In genomic region chr2:26890341-26891000, GRCh38 we compare ENCODE assay signal across 23 cellular contexts. TPM values are rescaled to one million over a fixed set of nuclear protein-coding genes. Genes with fewer than 3 reads are reported as not detected.
DNase-seq lines count a peak whose midpoint lies in the region; ATAC-seq and TF ChIP-seq lines count a peak whose summit lies in the region.
"Had no signal": no experiment of that assay in that cellular context is flagged by ENCODE, and none has a peak within 500 bp of the region (broad histone marks: within the 10 kb centered on the region; RNA-seq: fewer than 3 reads in every experiment).

No MANE protein-coding gene starts in this region.

- no peak overlapping the region for H2AFZ ChIP-seq in neural progenitor cell (replicated peaks)

- DNase-seq in NCI-H82 (lab: John Stamatoyannopoulos, UW) (peak; percentile 27), NCI-H82 treated with DMSO at 0.1 percent for 48 hours (lab: John Stamatoyannopoulos, UW; ENCODE audit: unreplicated experiment) (no peak), esophagus muscularis mucosa (ENCODE audit: extremely low spot score) (peak; percentile 78), neural progenitor cell (ENCODE audit: low spot score) (no peak), EL (no peak)
- no peak for DNase-seq in activated CD4-positive, alpha-beta memory T cell treated with anti-CD3 and anti-CD28 coated beads for 36 hours
- DNase-seq: BE2C, Calu3, NCI-H1105 treated with DMSO at 0.1 percent for 48 hours, NCI-H146, NCI-H1930, NCI-H2107, NCI-H446, NCI-H526, Right ventricle myocardium superior, RPMI8226 had no signal

- H3K79me2 ChIP-seq in neural progenitor cell (ENCODE audit: low read depth) = peaks cover 96% of the 10 kb centered on the region

- H3K4me2 ChIP-seq in neural progenitor cell = no peak overlapping the region

- no peak overlapping the region for H3K9ac ChIP-seq in neural progenitor cell

- CTCF ChIA-PET in activated CD4-positive, alpha-beta memory T cell treated with anti-CD3 and anti-CD28 coated beads for 36 hours (lab: Charles Lee) = interaction anchor here (1.3 kb wide), 1 partner anchor 44 kb away, joined by 3 read pairs; no protein-coding TSS in a partner anchor

- peaks cover 4% of the 10 kb centered on the region for H3K27me3 Mint-ChIP-seq in neural progenitor cell (ENCODE audit: insufficient read depth, low read depth)
- H3K27me3 Mint-ChIP-seq in activated CD4-positive, alpha-beta memory T cell treated with anti-CD3 and anti-CD28 coated beads for 36 hours = no peaks in the 10 kb centered on the region

- TF ChIP-seq POLR2A in esophagus muscularis mucosa (IDR thresholded peaks at IDR 0.05; ENCODE audit: low read depth) = no peak

- H3K27ac ChIP-seq in esophagus muscularis mucosa (replicated peaks in 1 of 4) = no peak overlapping the region
- H3K27ac ChIP-seq in neural progenitor cell = no peak overlapping the region
- H3K27ac ChIP-seq: 22Rv1, SJSA1 had no signal

- no peaks in the 10 kb centered on the region for H3K36me3 ChIP-seq in esophagus muscularis mucosa
- H3K36me3 ChIP-seq in neural progenitor cell = no peaks in the 10 kb centered on the region
- H3K36me3 ChIP-seq: BE2C, SJSA1 had no signal

- H3K4me1 Mint-ChIP-seq in neural progenitor cell = peaks cover 22% of the 10 kb centered on the region
- H3K4me1 Mint-ChIP-seq in activated CD4-positive, alpha-beta memory T cell treated with anti-CD3 and anti-CD28 coated beads for 36 hours (ENCODE audit: low read depth) = no peaks in the 10 kb centered on the region

- H3K27me3 ChIP-seq in esophagus muscularis mucosa (no peaks in the 10 kb centered on the region), neural progenitor cell (no peaks in the 10 kb centered on the region)
- H3K27me3 ChIP-seq: BE2C had no signal

- intact Hi-C loops in esophagus muscularis mucosa (cut with DNase I) = no loop called here
- intact Hi-C loops in activated CD4-positive, alpha-beta memory T cell treated with anti-CD3 and anti-CD28 coated beads for 36 hours (cut with micrococcal nuclease) = no loop called here

- TF ChIP-seq CTCF in esophagus muscularis mucosa (IDR thresholded peaks at IDR 0.05) = no peak
- TF ChIP-seq CTCF in neural progenitor cell (IDR thresholded peaks at IDR 0.05) = no peak

- peak overlapping the region; percentile 60 for H3K27ac Mint-ChIP-seq in neural progenitor cell
- no peak overlapping the region for H3K27ac Mint-ChIP-seq in activated CD4-positive, alpha-beta memory T cell treated with anti-CD3 and anti-CD28 coated beads for 36 hours
- H3K27ac Mint-ChIP-seq: CD14-positive monocyte had no signal

- no peak for ATAC-seq in HG03039 (IDR thresholded peaks at IDR 0.05; ENCODE audit: unreplicated experiment)
- ATAC-seq: K562 had no signal

- H3K4me1 ChIP-seq in esophagus muscularis mucosa (peaks cover 0 to 3% (median 0%) of the 10 kb centered on the region in 4 donors), neural progenitor cell (peaks cover 16% of the 10 kb centered on the region)
- H3K4me1 ChIP-seq: BE2C, SJSA1 had no signal

- 87% methylated on average over 10 of the region's 11 CpGs for WGBS in esophagus muscularis mucosa

- H3K36me3 Mint-ChIP-seq in neural progenitor cell = peaks cover 33% of the 10 kb centered on the region
- H3K36me3 Mint-ChIP-seq in activated CD4-positive, alpha-beta memory T cell treated with anti-CD3 and anti-CD28 coated beads for 36 hours = no peaks in the 10 kb centered on the region
- H3K36me3 Mint-ChIP-seq: CD14-positive monocyte had no signal

- POLR2A ChIA-PET in activated CD4-positive, alpha-beta memory T cell treated with anti-CD3 and anti-CD28 coated beads for 36 hours (lab: Charles Lee) = interaction anchor here (0.7 kb wide), 1 partner anchor 103 kb away, joined by 3 read pairs; no protein-coding TSS in a partner anchor

- H3F3A ChIP-seq in neural progenitor cell (ENCODE audit: low read depth) = no peaks in the 10 kb centered on the region

- no peak overlapping the region for H3K4me3 Mint-ChIP-seq in neural progenitor cell
- H3K4me3 Mint-ChIP-seq in activated CD4-positive, alpha-beta memory T cell treated with anti-CD3 and anti-CD28 coated beads for 36 hours = no peak overlapping the region
- H3K4me3 Mint-ChIP-seq: CD14-positive monocyte had no signal

- H4K20me1 ChIP-seq in neural progenitor cell (ENCODE audit: low read depth) = peaks cover 100% of the 10 kb centered on the region

- no peak for TF ChIP-seq EP300 in esophagus muscularis mucosa (IDR thresholded peaks at IDR 0.05)

- H3K9me3 ChIP-seq in esophagus muscularis mucosa (peaks cover 0 to 14% (median 12%) of the 10 kb centered on the region in 4 donors), neural progenitor cell (ENCODE audit: low read depth) (no peaks in the 10 kb centered on the region)
- H3K9me3 ChIP-seq: BE2C, SJSA1 had no signal

- H3K9me3 Mint-ChIP-seq in neural progenitor cell = peaks cover 12% of the 10 kb centered on the region
- H3K9me3 Mint-ChIP-seq in activated CD4-positive, alpha-beta memory T cell treated with anti-CD3 and anti-CD28 coated beads for 36 hours = no peaks in the 10 kb centered on the region

- no peak overlapping the region for H3K4me3 ChIP-seq in esophagus muscularis mucosa
- H3K4me3 ChIP-seq in neural progenitor cell = no peak overlapping the region
- H3K4me3 ChIP-seq: K562, SJSA1 had no signal

RNA-seq across cellular contexts. Expression of gene DPYSL5, which starts 42.5 kb away (rescaled TPM):
- total RNA-seq in esophagus muscularis mucosa (under 1 TPM; 0.13 to 0.50 (median 0.41) TPM), neural progenitor cell (ENCODE audit: low replicate concordance) (46.3 and 93.5 TPM in 2 replicates)
- not detected for total RNA-seq in activated CD4-positive, alpha-beta memory T cell treated with anti-CD3 and anti-CD28 coated beads for 36 hours
- total RNA-seq: Calu3, K562, LHCN-M2, MCF 10A, Right ventricle myocardium superior, SJSA1 had no signal

Comparison
In these comparisons a context has a peak if more than half of its experiments do, and no peak if none do; other contexts are left out.
1. DNase-seq: peak in NCI-H82 (single experiment) and esophagus muscularis mucosa (single experiment); none in NCI-H82 treated with DMSO at 0.1 percent for 48 hours (single experiment), neural progenitor cell (single experiment), activated CD4-positive, alpha-beta memory T cell treated with anti-CD3 and anti-CD28 coated beads for 36 hours (single experiment) and EL (single experiment).
2. RNA of gene DPYSL5, which starts 42.5 kb away (total RNA-seq): 46.3 to 93.5 TPM in neural progenitor cell; 0.13 to 0.50 TPM in esophagus muscularis mucosa and not detected in activated CD4-positive, alpha-beta memory T cell treated with anti-CD3 and anti-CD28 coated beads for 36 hours; every median in the first group is over 10 times any median in the second.